In genomic region chr10:69124558-69125121, GRCh38 we compare ENCODE assay signal across 8 cellular contexts. TPM values are rescaled to one million over a fixed set of nuclear protein-coding genes. Genes with fewer than 3 reads are reported as not detected.
A peak's percentile ranks its signal among the peaks of the same experiment; 100 is the strongest.
DNase-seq lines count a peak whose midpoint lies in the region; ATAC-seq and TF ChIP-seq lines count a peak whose summit lies in the region.

No MANE protein-coding gene starts in this region.

- no peak overlapping the region for H2AFZ ChIP-seq in OCI-LY1 (ENCODE audit: low read length)
- peak overlapping the region; percentile 69 for H2AFZ ChIP-seq in neural cell (ENCODE audit: low read depth, low read length)

- DNase-seq in AML-193 (lab: John Stamatoyannopoulos, UW) (peak; percentile 32 to 42), fibroblast of pulmonary artery (ENCODE audit: low read depth) (peak; percentile 67), thoracic aorta (ENCODE audit: low spot score) (no peak)
- DNase-seq in activated T-helper 1 cell treated with anti-CD3 and anti-CD28 coated beads, Interleukin-12 subunit alpha, Interleukin-12 subunit beta, Interleukin-2, Interleukin-4 antibody, amounts not matched to agents 30 ng/mL and 10 ng/mL and 1 ng/mL, durations not matched to agents 14 hours and 24 hours and 36 hours (ENCODE audit: low spot score): peak; percentile 46

- H3K27me3 ChIP-seq in OCI-LY1 (ENCODE audit: insufficient read depth, low read length) (no peaks in the 10 kb centered on the region), neural cell (ENCODE audit: insufficient read depth, low read depth, low read length) (no peaks in the 10 kb centered on the region), thoracic aorta (replicated peaks; ENCODE audit: insufficient read depth) (no peaks in the 10 kb centered on the region)

- intact Hi-C loops in activated T-helper 1 cell treated with anti-CD3 and anti-CD28 coated beads, Interleukin-12 subunit alpha, Interleukin-12 subunit beta, Interleukin-2, Interleukin-4 antibody, amounts not matched to agents 30 ng/mL and 10 ng/mL and 1 ng/mL, durations not matched to agents 14 hours and 24 hours and 36 hours (cut with micrococcal nuclease): loop anchor here (1.0 to 2.0 kb wide), 5 partner anchors 79 to 284 kb away; no protein-coding TSS in a partner anchor

- H3K27ac ChIP-seq in OCI-LY1 (ENCODE audit: low read depth, low read length, poor library complexity, severe bottlenecking): no peak overlapping the region
- H3K27ac ChIP-seq in neural cell (ENCODE audit: low read length): peak overlapping the region; percentile 84
- peak overlapping the region; percentile 84 to 95 for H3K27ac ChIP-seq in thoracic aorta

- H3F3A ChIP-seq in OCI-LY1 (ENCODE audit: insufficient read depth, low read length) (no peaks in the 10 kb centered on the region), neural cell (ENCODE audit: insufficient read depth, low read length, poor library complexity, severe bottlenecking) (peaks cover 10% of the 10 kb centered on the region)

- H3K4me1 Mint-ChIP-seq in activated T-helper 1 cell treated with anti-CD3 and anti-CD28 coated beads, Interleukin-12 subunit alpha, Interleukin-12 subunit beta, Interleukin-2, Interleukin-4 antibody, amounts not matched to agents 30 ng/mL and 10 ng/mL and 1 ng/mL, durations not matched to agents 14 hours and 24 hours and 36 hours (ENCODE audit: low read depth): peaks cover 25% of the 10 kb centered on the region

- peak overlapping the region; percentile 67 for H3K4me3 ChIP-seq in OCI-LY1 (ENCODE audit: low read depth, low read length, poor library complexity, severe bottlenecking)
- H3K4me3 ChIP-seq in fibroblast of pulmonary artery (replicated peaks; ENCODE audit: low read depth, low read length): peak overlapping the region; percentile 95
- H3K4me3 ChIP-seq in neural cell (ENCODE audit: low read length): peak overlapping the region; percentile 96
- peak overlapping the region; percentile 83 for H3K4me3 ChIP-seq in thoracic aorta

- peak; percentile 33 for ATAC-seq in GM18909 (IDR thresholded peaks at IDR 0.05; ENCODE audit: poor library complexity, unreplicated experiment)
- peak; percentile 27 for ATAC-seq in HG03175 (IDR thresholded peaks at IDR 0.05; ENCODE audit: unreplicated experiment)
- peak; percentile 16 for ATAC-seq in thoracic aorta (ENCODE audit: insufficient number of reproducible peaks, low FRiP score, low read depth)

- H3K36me3 Mint-ChIP-seq in activated T-helper 1 cell treated with anti-CD3 and anti-CD28 coated beads, Interleukin-12 subunit alpha, Interleukin-12 subunit beta, Interleukin-2, Interleukin-4 antibody, amounts not matched to agents 30 ng/mL and 10 ng/mL and 1 ng/mL, durations not matched to agents 14 hours and 24 hours and 36 hours (ENCODE audit: low read depth): no peaks in the 10 kb centered on the region

- no peak for TF ChIP-seq EP300 in neural cell (conservative IDR thresholded peaks at IDR 0.05; ENCODE audit: poor library complexity, severe bottlenecking)

- H3K9me2 ChIP-seq in OCI-LY1 (ENCODE audit: low read depth, low read length): no peaks in the 10 kb centered on the region
- H3K9me2 ChIP-seq in neural cell (ENCODE audit: insufficient read depth, low read length): no peaks in the 10 kb centered on the region

- H3K9ac ChIP-seq in OCI-LY1 (ENCODE audit: low read length) (peak overlapping the region; percentile 65), neural cell (ENCODE audit: low read length) (peak overlapping the region; percentile 80)

- TF ChIP-seq CTCF in OCI-LY1 (IDR thresholded peaks at IDR 0.05; ENCODE audit: low read length) (no peak), fibroblast of pulmonary artery (IDR thresholded peaks at IDR 0.05; ENCODE audit: low read length, missing control alignments) (no peak), neural cell (IDR thresholded peaks at IDR 0.05; ENCODE audit: poor library complexity, severe bottlenecking) (no peak), thoracic aorta (IDR thresholded peaks at IDR 0.05) (no peak)

- TF ChIP-seq RAD21 in neural cell (conservative IDR thresholded peaks at IDR 0.05): no peak

- H4K20me1 ChIP-seq in OCI-LY1 (ENCODE audit: insufficient read depth, low read length) (no peaks in the 10 kb centered on the region), neural cell (ENCODE audit: insufficient read depth) (no peaks in the 10 kb centered on the region)

- H3K4me2 ChIP-seq in OCI-LY1 (ENCODE audit: low read length) (peak overlapping the region; percentile 77), neural cell (ENCODE audit: low read length) (peak overlapping the region; percentile 82)

- peaks cover 26% of the 10 kb centered on the region for H3K4me1 ChIP-seq in OCI-LY1 (ENCODE audit: insufficient read depth, low read length, severe bottlenecking)
- H3K4me1 ChIP-seq in thoracic aorta (ENCODE audit: control insufficient read depth in 1 of 2, low read depth in 2 of 2): peaks cover 6 to 29% of the 10 kb centered on the region in 2 donors

- no peaks in the 10 kb centered on the region for H3K27me3 Mint-ChIP-seq in activated T-helper 1 cell treated with anti-CD3 and anti-CD28 coated beads, Interleukin-12 subunit alpha, Interleukin-12 subunit beta, Interleukin-2, Interleukin-4 antibody, amounts not matched to agents 30 ng/mL and 10 ng/mL and 1 ng/mL, durations not matched to agents 14 hours and 24 hours and 36 hours (ENCODE audit: insufficient read depth)

- H3K36me3 ChIP-seq in OCI-LY1 (ENCODE audit: insufficient read depth, low read length): no peaks in the 10 kb centered on the region
- H3K36me3 ChIP-seq in neural cell (ENCODE audit: insufficient read depth, low read length): no peaks in the 10 kb centered on the region
- no peaks in the 10 kb centered on the region for H3K36me3 ChIP-seq in thoracic aorta

- H3K27ac Mint-ChIP-seq in activated T-helper 1 cell treated with anti-CD3 and anti-CD28 coated beads, Interleukin-12 subunit alpha, Interleukin-12 subunit beta, Interleukin-2, Interleukin-4 antibody, amounts not matched to agents 30 ng/mL and 10 ng/mL and 1 ng/mL, durations not matched to agents 14 hours and 24 hours and 36 hours: peak overlapping the region; percentile 88

- H3K9me3 Mint-ChIP-seq in activated T-helper 1 cell treated with anti-CD3 and anti-CD28 coated beads, Interleukin-12 subunit alpha, Interleukin-12 subunit beta, Interleukin-2, Interleukin-4 antibody, amounts not matched to agents 30 ng/mL and 10 ng/mL and 1 ng/mL, durations not matched to agents 14 hours and 24 hours and 36 hours: no peaks in the 10 kb centered on the region

- H3K9me3 ChIP-seq in OCI-LY1 (ENCODE audit: low read length) (no peaks in the 10 kb centered on the region), neural cell (ENCODE audit: low read length) (no peaks in the 10 kb centered on the region), thoracic aorta (no peaks in the 10 kb centered on the region)

- H3K79me2 ChIP-seq in OCI-LY1 (ENCODE audit: insufficient read depth, low read length) (peaks cover 49% of the 10 kb centered on the region), neural cell (replicated peaks; ENCODE audit: insufficient read depth, low read length) (peaks cover 42% of the 10 kb centered on the region)

- H3K4me3 Mint-ChIP-seq in activated T-helper 1 cell treated with anti-CD3 and anti-CD28 coated beads, Interleukin-12 subunit alpha, Interleukin-12 subunit beta, Interleukin-2, Interleukin-4 antibody, amounts not matched to agents 30 ng/mL and 10 ng/mL and 1 ng/mL, durations not matched to agents 14 hours and 24 hours and 36 hours: peak overlapping the region; percentile 87

TF ChIP-seq in neural cell, 6 proteins besides CTCF, POLR2A, EP300 and RAD21 (continues in another document):
- TF ChIP-seq SMC3 (conservative IDR thresholded peaks at IDR 0.05; ENCODE audit: poor library complexity): no peak
- no peak for TF ChIP-seq POLR2AphosphoS5 (IDR thresholded peaks at IDR 0.05)
- TF ChIP-seq EZH2 (IDR thresholded peaks at IDR 0.05; ENCODE audit: borderline replicate concordance, insufficient read depth, low read length, poor library complexity, severe bottlenecking): no peak

RNA-seq across cellular contexts. Expression of gene VPS26A, which starts 0.7 kb away (rescaled TPM):
- total RNA-seq in activated T-helper 1 cell treated with anti-CD3 and anti-CD28 coated beads, Interleukin-12 subunit alpha, Interleukin-12 subunit beta, Interleukin-2, Interleukin-4 antibody, amounts not matched to agents 30 ng/mL and 10 ng/mL and 1 ng/mL, durations not matched to agents 14 hours and 24 hours and 36 hours: 24.7 and 24.8 TPM in 2 replicates
- 44.2 and 48.9 TPM in 2 replicates for polyA plus RNA-seq in neural cell
- polyA minus RNA-seq in neural cell: 65.7 and 77.2 TPM in 2 replicates
- 10 to 100 TPM; 29.5 to 46.3 TPM for total RNA-seq in thoracic aorta

RNA-seq across cellular contexts. Expression of gene SRGN, which starts 36.7 kb away (rescaled TPM):
- 1,217 and 1,242 TPM in 2 replicates for total RNA-seq in activated T-helper 1 cell treated with anti-CD3 and anti-CD28 coated beads, Interleukin-12 subunit alpha, Interleukin-12 subunit beta, Interleukin-2, Interleukin-4 antibody, amounts not matched to agents 30 ng/mL and 10 ng/mL and 1 ng/mL, durations not matched to agents 14 hours and 24 hours and 36 hours
- not detected in 2 replicates for polyA plus RNA-seq in neural cell
- polyA minus RNA-seq in neural cell: not detected in 2 replicates
- 100 to 1,000 TPM; 200 to 227 TPM for total RNA-seq in thoracic aorta

RNA-seq across cellular contexts. Expression of gene SUPV3L1, which starts 55.4 kb away (rescaled TPM):
- total RNA-seq in activated T-helper 1 cell treated with anti-CD3 and anti-CD28 coated beads, Interleukin-12 subunit alpha, Interleukin-12 subunit beta, Interleukin-2, Interleukin-4 antibody, amounts not matched to agents 30 ng/mL and 10 ng/mL and 1 ng/mL, durations not matched to agents 14 hours and 24 hours and 36 hours: 67.5 and 69.1 TPM in 2 replicates
- 30.8 and 33.3 TPM in 2 replicates for polyA plus RNA-seq in neural cell
- 40.9 and 43.1 TPM in 2 replicates for polyA minus RNA-seq in neural cell
- 10 to 100 TPM; 30.7 to 55.1 TPM for total RNA-seq in thoracic aorta
